In the genomic region with DNA sequence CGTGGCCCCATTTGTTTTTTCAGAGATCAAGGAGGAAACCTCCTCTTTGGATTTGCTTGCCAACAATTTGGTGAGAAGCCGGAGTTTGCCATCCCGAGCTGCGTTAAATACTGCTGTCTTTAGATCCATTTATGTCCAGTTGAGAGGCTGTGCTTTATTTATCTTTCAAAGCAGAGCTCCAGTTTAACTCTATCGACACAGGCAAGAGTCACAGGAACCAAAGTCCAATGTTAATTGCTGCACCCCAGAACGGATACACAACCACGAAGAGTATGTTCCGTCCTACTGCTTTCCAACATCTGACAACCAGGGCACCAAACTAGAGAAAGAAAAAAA, we compare ENCODE assay signal across 8 cellular contexts. TPM values are rescaled to one million over a fixed set of nuclear protein-coding genes. Genes with fewer than 3 reads are reported as not detected.
DNase-seq lines count a peak whose midpoint lies in the region; ATAC-seq and TF ChIP-seq lines count a peak whose summit lies in the region.

No MANE protein-coding gene starts in this region.

- peaks cover 35% of the 10 kb centered on the region; the same call in 1 of the 2 replicates for H3K79me2 ChIP-seq in H9 (ENCODE audit: insufficient read depth, low read length)

- peak overlapping the region; percentile 90 for H3K9ac ChIP-seq in H9 (ENCODE audit: extremely low read depth, insufficient read length, low read length)

- no peak overlapping the region for H3K4ac ChIP-seq in H9 (ENCODE audit: low read depth, low read length)

- H2BK20ac ChIP-seq in H9 (ENCODE audit: low read depth, low read length, poor library complexity, severe bottlenecking) = no peak overlapping the region

- no peak for ATAC-seq in T-helper 17 cell
- ATAC-seq in foreskin keratinocyte = no peak
- ATAC-seq in GM21367 (IDR thresholded peaks at IDR 0.05; ENCODE audit: unreplicated experiment) = no peak

- no peaks in the 10 kb centered on the region for H3K27me3 ChIP-seq in H9 (ENCODE audit: insufficient read depth, low read length)
- H3K27me3 ChIP-seq in foreskin keratinocyte = no peaks in the 10 kb centered on the region

- H2AFZ ChIP-seq in H9 (ENCODE audit: low read length) = no peak overlapping the region

- peaks cover 4% of the 10 kb centered on the region for H3K79me1 ChIP-seq in H9 (ENCODE audit: insufficient read depth, low read depth, low read length, poor library complexity, severe bottlenecking)

- H3K27me3 Mint-ChIP-seq in H9 (ENCODE audit: low read depth) (no peaks in the 10 kb centered on the region), T-helper 17 cell (no peaks in the 10 kb centered on the region)

- H3K4me3 Mint-ChIP-seq in H9 = peak overlapping the region; percentile 94 to 99
- peak overlapping the region; percentile 98 for H3K4me3 Mint-ChIP-seq in T-helper 17 cell

- H3K9me3 ChIP-seq in H9 (ENCODE audit: control insufficient read depth, low read depth, low read length) (no peaks in the 10 kb centered on the region), T-helper 17 cell (ENCODE audit: control insufficient read depth, low read length, poor library complexity, severe bottlenecking) (no peaks in the 10 kb centered on the region)

- peak overlapping the region in 2 of 3 experiments; percentile 96 to 97; a peak in 5 of 7 replicates for H3K27ac Mint-ChIP-seq in H9
- peak overlapping the region; percentile 93 for H3K27ac Mint-ChIP-seq in T-helper 17 cell

- H3K14ac ChIP-seq in H9 (ENCODE audit: insufficient read depth, low read length) = no peak overlapping the region

- H3K23ac ChIP-seq in H9 (ENCODE audit: insufficient read length, low read depth, low read length) = no peak overlapping the region

- peaks cover 9% of the 10 kb centered on the region for H3K23me2 ChIP-seq in H9 (ENCODE audit: insufficient read length, low read depth, low read length, poor library complexity, severe bottlenecking)

- H3K9me3 Mint-ChIP-seq in H9 = peaks cover 12 to 13% of the 10 kb centered on the region in 2 experiments; a peak in 4 of 5 replicates

- H3K4me3 ChIP-seq in skeletal muscle cell (ENCODE audit: low read depth, low read length) = peak overlapping the region; percentile 87

- H2BK12ac ChIP-seq in H9 (ENCODE audit: insufficient read length, low read depth, low read length) = no peak overlapping the region

- no peak overlapping the region for H4K5ac ChIP-seq in H9 (ENCODE audit: insufficient read length, low read depth, low read length)

- DNase-seq in H9 (no peak), T-helper 17 cell (no peak), foreskin keratinocyte (no peak), skeletal muscle cell (ENCODE audit: low read depth) (no peak), SKM-1 treated with dmso at 0.1 percent for 144 hours (lab: John Stamatoyannopoulos, UW; ENCODE audit: unreplicated experiment) (no peak), NCI-H2196 (lab: John Stamatoyannopoulos, UW; ENCODE audit: unreplicated experiment) (no peak), NCI-H2171 (lab: John Stamatoyannopoulos, UW) (no peak)

- H3K27ac ChIP-seq in H9 (ENCODE audit: insufficient read length, low read depth, low read length) (no peak overlapping the region), foreskin keratinocyte (peak overlapping the region; percentile 93)

- H3K4me1 ChIP-seq in H9 (ENCODE audit: insufficient read depth, low read length) (no peaks in the 10 kb centered on the region; the same call in 1 of the 2 replicates), foreskin keratinocyte (peaks cover 19% of the 10 kb centered on the region)

- H3K36me3 Mint-ChIP-seq in H9 (ENCODE audit: insufficient read depth in 1 of 3, low read depth in 3 of 3) (peaks cover 29 to 52% (median 49%) of the 10 kb centered on the region in 3 experiments), T-helper 17 cell (ENCODE audit: low read depth) (peaks cover 7% of the 10 kb centered on the region)

- H2BK120ac ChIP-seq in H9 (ENCODE audit: low read depth, low read length, poor library complexity, severe bottlenecking) = no peak overlapping the region

- no peak overlapping the region for H3K56ac ChIP-seq in H9 (ENCODE audit: insufficient read length, low read depth, low read length)

- H3T11ph ChIP-seq in H9 (ENCODE audit: low read length) = no peak overlapping the region

- no CpG with 5 or more reads among the region's 8 CpGs for WGBS in H9 (ENCODE audit: extremely low coverage, insufficient read length, low lambda C conversion rate)

- no peak overlapping the region for H2BK5ac ChIP-seq in H9 (ENCODE audit: insufficient read length, low read length)

- no peak overlapping the region for H3K18ac ChIP-seq in H9 (ENCODE audit: insufficient read length, low read depth, low read length)

- H4K91ac ChIP-seq in H9 (ENCODE audit: insufficient read length, low read depth, low read length) = no peak overlapping the region

- no peaks in the 10 kb centered on the region for H4K20me1 ChIP-seq in H9 (ENCODE audit: control insufficient read depth, insufficient read depth, insufficient read length)

- peak overlapping the region; percentile 92 for H3K4me2 ChIP-seq in H9 (ENCODE audit: insufficient read depth, insufficient read length, low read length)

- TF ChIP-seq CTCF in H9 (conservative IDR thresholded peaks at IDR 0.05) (no peak), foreskin keratinocyte (conservative IDR thresholded peaks at IDR 0.05) (no peak)

- no peak overlapping the region for H2BK15ac ChIP-seq in H9 (ENCODE audit: low read depth, low read length)

- H3K4me1 Mint-ChIP-seq in H9 = peaks cover 46 to 50% of the 10 kb centered on the region in 2 experiments
- peaks cover 45% of the 10 kb centered on the region for H3K4me1 Mint-ChIP-seq in T-helper 17 cell

- no peak overlapping the region for H2AK5ac ChIP-seq in H9 (ENCODE audit: insufficient read length, low read length)

- no peak overlapping the region for H4K8ac ChIP-seq in H9 (replicated peaks; ENCODE audit: insufficient read length, low read depth, low read length)

RNA-seq across cellular contexts. Expression of a gene that starts 1.2 kb away (rescaled TPM):
- total RNA-seq in H9 (2021) = 15.2 and 16.1 TPM in 2 replicates
- total RNA-seq in T-helper 17 cell = 10 to 100 TPM; 31.3 to 31.7 TPM
- total RNA-seq in foreskin keratinocyte = 11.0 and 11.8 TPM in 2 replicates
- 2.8 and 3.4 TPM in 2 replicates for polyA plus RNA-seq in foreskin keratinocyte

RNA-seq across cellular contexts. Expression of a gene that starts 58.9 kb away (rescaled TPM):
- total RNA-seq in H9 (2021) (0.24 and 0.33 TPM in 2 replicates), T-helper 17 cell (under 1 TPM; 0.52 to 0.90 TPM), foreskin keratinocyte (1.2 and 1.4 TPM in 2 replicates)
- polyA plus RNA-seq in foreskin keratinocyte = 2.0 and 2.5 TPM in 2 replicates
